ENCODE assay signal across 10 cellular contexts in genomic region chr13:40979232-40979631, GRCh38. TPM values are rescaled to one million over a fixed set of nuclear protein-coding genes. Genes with fewer than 3 reads are reported as not detected.
DNase-seq lines count a peak whose midpoint lies in the region; ATAC-seq, FAIRE-seq and TF ChIP-seq lines count a peak whose summit lies in the region.
"Had no signal": no experiment of that assay in that cellular context is flagged by ENCODE, and none has a peak within 500 bp of the region (broad histone marks: within the 10 kb centered on the region; RNA-seq: fewer than 3 reads in every experiment).

No MANE protein-coding gene starts in this region.

- H2AFZ ChIP-seq in OCI-LY1 (ENCODE audit: low read length) = no peak overlapping the region

- peak overlapping the region; percentile 12 for H3K27ac ChIP-seq in OCI-LY1 (ENCODE audit: low read depth, low read length, poor library complexity, severe bottlenecking)
- no peak overlapping the region for H3K27ac ChIP-seq in suprapubic skin
- H3K27ac ChIP-seq: brain microvascular endothelial cell had no signal

- H4K20me1 ChIP-seq in OCI-LY1 (ENCODE audit: insufficient read depth, low read length) = 0 out of 2 replicates have a peak, but pooled peaks cover 2% of the 10 kb centered on the region

- H3K4me1 Mint-ChIP-seq in activated T-cell treated with anti-CD3 and anti-CD28 coated beads, Interleukin-2, amount 50 U/mL, for 72 hours (ENCODE audit: low read depth) = peaks cover 73% of the 10 kb centered on the region

- no peak for TF ChIP-seq POLR2A in suprapubic skin (IDR thresholded peaks at IDR 0.05)

- H3K27me3 Mint-ChIP-seq in activated T-cell treated with anti-CD3 and anti-CD28 coated beads, Interleukin-2, amount 50 U/mL, for 72 hours (ENCODE audit: low read depth) = no peaks in the 10 kb centered on the region
- H3K27me3 Mint-ChIP-seq: type B pancreatic cell had no signal

- H3K9me3 ChIP-seq in OCI-LY1 (ENCODE audit: low read length) = no peaks in the 10 kb centered on the region
- no peaks in the 10 kb centered on the region for H3K9me3 ChIP-seq in endocrine pancreas (ENCODE audit: control insufficient read depth, low read length)
- no peaks in the 10 kb centered on the region for H3K9me3 ChIP-seq in suprapubic skin

- no peak for ATAC-seq in activated T-cell treated with anti-CD3 and anti-CD28 coated beads, Interleukin-2, amount 50 U/mL, for 72 hours (replicated peaks in 1 of 2)

- H3K4me2 ChIP-seq in OCI-LY1 (ENCODE audit: low read length) = peak overlapping the region; percentile 78

- TF ChIP-seq EP300 in suprapubic skin (IDR thresholded peaks at IDR 0.05) = no peak

- no peak for TF ChIP-seq CTCF in OCI-LY1 (IDR thresholded peaks at IDR 0.05; ENCODE audit: low read length)
- TF ChIP-seq CTCF in suprapubic skin (IDR thresholded peaks at IDR 0.05) = no peak
- no peak for TF ChIP-seq CTCF in D721Med (IDR thresholded peaks at IDR 0.05; ENCODE audit: insufficient read depth, missing control alignments)

- H3K27ac Mint-ChIP-seq in activated T-cell treated with anti-CD3 and anti-CD28 coated beads, Interleukin-2, amount 50 U/mL, for 72 hours = peak overlapping the region; percentile 100
- H3K27ac Mint-ChIP-seq: type B pancreatic cell had no signal

- H3K9ac ChIP-seq in OCI-LY1 (ENCODE audit: low read length) (peak overlapping the region; percentile 75), endocrine pancreas (ENCODE audit: control insufficient read depth, insufficient read depth, low read length) (no peak overlapping the region)

- no peaks in the 10 kb centered on the region for H3K27me3 ChIP-seq in OCI-LY1 (ENCODE audit: insufficient read depth, low read length)
- H3K27me3 ChIP-seq in endocrine pancreas (ENCODE audit: control insufficient read depth, insufficient read depth, low read length) = no peaks in the 10 kb centered on the region
- no peaks in the 10 kb centered on the region for H3K27me3 ChIP-seq in suprapubic skin
- H3K27me3 ChIP-seq: brain microvascular endothelial cell had no signal

- H3K4me3 Mint-ChIP-seq in activated T-cell treated with anti-CD3 and anti-CD28 coated beads, Interleukin-2, amount 50 U/mL, for 72 hours = peak overlapping the region; percentile 90 to 100
- H3K4me3 Mint-ChIP-seq: type B pancreatic cell had no signal

- FAIRE-seq in D721Med (lab: Jason Lieb, UNC) = no peak

- H3F3A ChIP-seq in OCI-LY1 (ENCODE audit: insufficient read depth, low read length) = 0 out of 2 replicates have a peak, but pooled peaks cover 6% of the 10 kb centered on the region

- H3K36me3 ChIP-seq in OCI-LY1 (ENCODE audit: insufficient read depth, low read length) = peaks cover 66% of the 10 kb centered on the region
- no peaks in the 10 kb centered on the region for H3K36me3 ChIP-seq in endocrine pancreas (ENCODE audit: control insufficient read depth, insufficient read depth, low read length)
- no peaks in the 10 kb centered on the region for H3K36me3 ChIP-seq in suprapubic skin

- peaks cover 100% of the 10 kb centered on the region for H3K79me2 ChIP-seq in OCI-LY1 (ENCODE audit: insufficient read depth, low read length)

- WGBS in suprapubic skin = 94% methylated on average over 3 of the region's 3 CpGs

- DNase-seq in activated T-cell treated with anti-CD3 and anti-CD28 coated beads, Interleukin-2, amount 50 U/mL, for 72 hours = no peak
- DNase-seq in activated T-cell treated with anti-CD3 and anti-CD28 coated beads, Interleukin-2, amount 50 U/mL, for 1 hour = no peak
- DNase-seq in suprapubic skin (ENCODE audit: low spot score in 2 of 2) = no peak
- DNase-seq in SW 1271 (lab: John Stamatoyannopoulos, UW) = no peak
- DNase-seq in DMS79 (lab: John Stamatoyannopoulos, UW) = no peak
- no peak for DNase-seq in D721Med (ENCODE audit: insufficient read length, low spot score)
- DNase-seq: brain microvascular endothelial cell had no signal

- H3K9me2 ChIP-seq in OCI-LY1 (ENCODE audit: low read depth, low read length) = no peaks in the 10 kb centered on the region

- H3K9me3 Mint-ChIP-seq in activated T-cell treated with anti-CD3 and anti-CD28 coated beads, Interleukin-2, amount 50 U/mL, for 72 hours = no peaks in the 10 kb centered on the region
- H3K9me3 Mint-ChIP-seq: type B pancreatic cell had no signal

- peak overlapping the region; percentile 73 for H3K4me3 ChIP-seq in OCI-LY1 (ENCODE audit: low read depth, low read length, poor library complexity, severe bottlenecking)
- H3K4me3 ChIP-seq in endocrine pancreas (ENCODE audit: control insufficient read depth, insufficient read depth, low read length) = peak overlapping the region; percentile 91
- H3K4me3 ChIP-seq in suprapubic skin = peak overlapping the region; percentile 39

- H3K36me3 Mint-ChIP-seq in activated T-cell treated with anti-CD3 and anti-CD28 coated beads, Interleukin-2, amount 50 U/mL, for 72 hours (ENCODE audit: insufficient read depth in 2 of 2) = peaks cover 18 to 36% of the 10 kb centered on the region in 2 donors

- H3K4me1 ChIP-seq in OCI-LY1 (ENCODE audit: insufficient read depth, low read length, severe bottlenecking) (peaks cover 99% of the 10 kb centered on the region), endocrine pancreas (ENCODE audit: control insufficient read depth, insufficient read depth, low read length) (peaks cover 52% of the 10 kb centered on the region), suprapubic skin (peaks cover 66% of the 10 kb centered on the region)

RNA-seq across cellular contexts. Expression of gene ELF1, which starts 39.9 kb away (rescaled TPM):
- 100 to 1,000 TPM; 106 to 117 TPM for total RNA-seq in activated T-cell treated with anti-CD3 and anti-CD28 coated beads, Interleukin-2, amount 50 U/mL, for 72 hours
- total RNA-seq in suprapubic skin = 100 to 1,000 TPM in 3 of 4 donors, 10 to 100 TPM in 1; 81.7 to 123 (median 111) TPM

Comparison
In these comparisons a context has a peak if more than half of its experiments do, and no peak if none do; other contexts are left out.
1. H3K4me3 ChIP-seq: peak in every context shown above with its lines; median percentile 91 in endocrine pancreas; 73 in OCI-LY1; 39 in suprapubic skin.